Comparison of ENCODE assay signal across 13 cellular contexts in genomic region chr6:117270121-117270959, GRCh38. TPM values are rescaled to one million over a fixed set of nuclear protein-coding genes. Genes with fewer than 3 reads are reported as not detected.
A peak's percentile ranks its signal among the peaks of the same experiment; 100 is the strongest.
DNase-seq lines count a peak whose midpoint lies in the region; ATAC-seq, FAIRE-seq and TF ChIP-seq lines count a peak whose summit lies in the region.
"Had no signal": no experiment of that assay in that cellular context is flagged by ENCODE, and none has a peak within 500 bp of the region (broad histone marks: within the 10 kb centered on the region; RNA-seq: fewer than 3 reads in every experiment).

No MANE protein-coding gene starts in this region.

- no peaks in the 10 kb centered on the region for H3K36me3 ChIP-seq in heart left ventricle
- no peaks in the 10 kb centered on the region for H3K36me3 ChIP-seq in pancreas
- no peaks in the 10 kb centered on the region for H3K36me3 ChIP-seq in uterus
- H3K36me3 ChIP-seq: neutrophil had no signal

- no peaks in the 10 kb centered on the region for H3K9me3 Mint-ChIP-seq in effector memory CD8-positive, alpha-beta T cell

- no peaks in the 10 kb centered on the region for H3K9me3 ChIP-seq in heart left ventricle
- no peaks in the 10 kb centered on the region for H3K9me3 ChIP-seq in pancreas
- H3K9me3 ChIP-seq in uterus: no peaks in the 10 kb centered on the region
- H3K9me3 ChIP-seq: neutrophil had no signal

- ATAC-seq in heart left ventricle (peak in 2 of 4 donors; percentile 38 to 47), pancreas (peak in 3 of 4 donors; percentile 37 to 53 (median 43))
- ATAC-seq in effector memory CD8-positive, alpha-beta T cell (replicated peaks): no peak

- H3K27ac ChIP-seq in heart left ventricle: no peak overlapping the region
- H3K27ac ChIP-seq in pancreas: no peak overlapping the region
- H3K27ac ChIP-seq in uterus: no peak overlapping the region
- H3K27ac ChIP-seq: neutrophil had no signal

- no peak for TF ChIP-seq CTCF in heart left ventricle (IDR thresholded peaks at IDR 0.05)
- no peak for TF ChIP-seq CTCF in pancreas (IDR thresholded peaks at IDR 0.05)
- TF ChIP-seq CTCF in uterus (IDR thresholded peaks at IDR 0.05): no peak

- H3K27ac Mint-ChIP-seq in effector memory CD8-positive, alpha-beta T cell: no peak overlapping the region

- H3K27me3 ChIP-seq in heart left ventricle (peaks cover 42 to 100% (median 89%) of the 10 kb centered on the region in 9 donors), pancreas (peaks cover 0 to 71% (median 22%) of the 10 kb centered on the region in 4 donors), uterus (peaks cover 0 to 56% of the 10 kb centered on the region in 2 donors)

- no peak overlapping the region for H3K4me3 Mint-ChIP-seq in effector memory CD8-positive, alpha-beta T cell

- DNase-seq in ELF-1 (ENCODE audit: low read depth, low spot score): peak; percentile 63
- peak; percentile 17 for DNase-seq in RPMI7951 (ENCODE audit: low read depth)
- DNase-seq in heart left ventricle: no peak
- DNase-seq in pancreas: peak in 4 of 6 donors; percentile 16 to 70 (median 46)
- no peak for DNase-seq in uterus
- no peak for DNase-seq in stimulated activated CD4-positive, alpha-beta T cell treated with anti-CD3 and anti-CD28 coated beads, Interleukin-1b, Interleukin-23, amount 100 ng/mL, for 48 hours
- DNase-seq in HuH-7 (ENCODE audit: low spot score): no peak
- DNase-seq in effector memory CD8-positive, alpha-beta T cell: no peak
- DNase-seq: activated CD4-positive, CD25-positive, alpha-beta regulatory T cell; NCI-H2029 treated with DMSO at 0.1 percent for 48 hours had no signal

- no peaks in the 10 kb centered on the region for H3K36me3 Mint-ChIP-seq in effector memory CD8-positive, alpha-beta T cell (ENCODE audit: insufficient read depth)

- 1 to 5% (median 2%) methylated on average over 19 to 89 of the region's 89 CpGs for WGBS in heart left ventricle, 4 donors
- 2% methylated on average over 75 to 89 of the region's 89 CpGs for WGBS in pancreas, 2 donors

- H3K4me3 ChIP-seq in heart left ventricle (peak overlapping the region; percentile 6 to 45 (median 28)), pancreas (peak overlapping the region in 3 of 4 donors; percentile 14 to 45 (median 26)), uterus (no peak overlapping the region)

- H3K27me3 Mint-ChIP-seq in effector memory CD8-positive, alpha-beta T cell: peaks cover 72 to 85% of the 10 kb centered on the region in 2 donors

- TF ChIP-seq POLR2A in heart left ventricle (IDR thresholded peaks at IDR 0.05): no peak
- no peak for TF ChIP-seq POLR2A in uterus (IDR thresholded peaks at IDR 0.05)

- intact Hi-C loops in heart left ventricle (cut with DNase I) (no loop called here), pancreas (cut with DNase I) (no loop called here), uterus (cut with DNase I; ENCODE audit: low total_unique reads) (no loop called here)

- FAIRE-seq in pancreas (lab: Jason Lieb, UNC): no peak
- FAIRE-seq: colon had no signal

- H3K4me1 ChIP-seq in heart left ventricle (peaks cover 0 to 26% (median 11%) of the 10 kb centered on the region in 12 donors), pancreas (peaks cover 0 to 12% (median 6%) of the 10 kb centered on the region in 3 donors), uterus (no peaks in the 10 kb centered on the region)

- H3K4me1 Mint-ChIP-seq in effector memory CD8-positive, alpha-beta T cell (ENCODE audit: low read depth in 2 of 2): peaks cover 0 to 5% of the 10 kb centered on the region in 2 donors

RNA-seq across cellular contexts. Expression of gene VGLL2, which starts 5.0 kb away (rescaled TPM):
- not detected in 2 replicates for total RNA-seq in RPMI7951 (2014; rRNA removed; shearing (Covaris generic))
- total RNA-seq in heart left ventricle (10 to 100 TPM in 1 of 9 donors, 1 to 10 TPM in 1, under 1 TPM in 4, not detected in 3; 0.20 to 29.3 (median 0.54) TPM), pancreas (not detected), uterus (not detected)
- polyA plus RNA-seq in heart left ventricle (under 1 TPM in 1 of 2 donors, not detected in 1; 0.23 TPM), pancreas (not detected)
- total RNA-seq: temporal lobe had no signal

Comparison
In these comparisons a context has a peak if more than half of its experiments do, and no peak if none do; other contexts are left out.
1. DNase-seq: peak in ELF-1 (single experiment), RPMI7951 (single experiment) and pancreas (4 of 6); none in heart left ventricle (0 of 5), uterus (0 of 2), stimulated activated CD4-positive, alpha-beta T cell treated with anti-CD3 and anti-CD28 coated beads, Interleukin-1b, Interleukin-23, amount 100 ng/mL, for 48 hours (single experiment), HuH-7 (single experiment) and effector memory CD8-positive, alpha-beta T cell (0 of 3).
2. H3K4me3 ChIP-seq: peak in heart left ventricle (12 of 12) and pancreas (3 of 4); none in uterus (0 of 2).